In the genomic region with DNA sequence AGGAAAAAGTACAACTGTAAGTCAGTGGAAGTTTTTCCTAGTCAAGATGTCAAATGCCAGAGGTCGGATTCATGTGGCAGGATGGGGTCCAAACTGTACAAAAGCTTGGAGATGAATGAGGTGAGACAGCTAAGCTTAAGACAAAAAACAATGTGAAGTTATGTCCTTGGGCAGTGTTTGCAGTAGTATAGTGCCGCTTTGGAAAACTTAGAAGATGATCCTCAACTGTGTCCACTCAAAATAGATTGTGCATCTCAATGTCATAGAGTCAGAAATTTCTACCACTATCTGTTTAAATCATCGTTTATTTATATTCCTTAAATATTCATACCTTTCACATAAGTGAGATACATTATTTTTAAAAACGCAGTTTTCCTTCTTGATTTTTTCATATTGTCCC, we compare ENCODE assay signal across 19 cellular contexts.
"Had no signal": no experiment of that assay in that cellular context is flagged by ENCODE, and none has a peak within 500 bp of the region (broad histone marks: within the 10 kb centered on the region; RNA-seq: fewer than 3 reads in every experiment).

No MANE protein-coding gene starts in this region.

- H3K27me3 Mint-ChIP-seq: naive thymus-derived CD8-positive, alpha-beta T cell; stimulated activated memory B cell treated with anti-CD40 and anti-IgM and Interleukin-4, amounts not matched to agents 10 μg/mL and 1 μg/mL and 100 μg/mL, for 72 hours had no signal

- H3K36me3 Mint-ChIP-seq: WTC11 had no signal

- H3K4me3 ChIP-seq: cardiac muscle cell, sigmoid colon, spleen had no signal

- DNase-seq: activated CD4-positive, alpha-beta T cell treated with anti-CD3 and anti-CD28 coated beads for 4 hours; activated CD8-positive, alpha-beta memory T cell treated with anti-CD3 and anti-CD28 coated beads for 24 hours; activated naive CD4-positive, alpha-beta T cell treated with anti-CD3 and anti-CD28 coated beads, Interleukin-2, amount 50 U/mL, for 16 hours; amniotic stem cell; glutamatergic neuron; hippocampal formation; left cardiac atrium; mesendoderm; naive thymus-derived CD8-positive, alpha-beta T cell; nucleus accumbens; sigmoid colon; spleen; stimulated activated CD4-positive, alpha-beta T cell treated with anti-CD3 and anti-CD28 coated beads, Interleukin-4, amount 100 ng/mL, for 4 hours; SW 1271 had no signal

- H3K36me3 ChIP-seq: cardiac muscle cell, sigmoid colon had no signal

- H3K27me3 ChIP-seq: cardiac muscle cell, sigmoid colon, spleen had no signal

- H3K9me3 Mint-ChIP-seq: activated T-helper 2 cell treated with anti-CD3 and anti-CD28 coated beads, Interferon-gamma antibody, Interleukin-2, Interleukin-4, amounts not matched to agents 10 μg/mL and 5 μg/mL and 100 μg/mL, durations not matched to agents 14 hours and 24 hours and 36 hours; naive thymus-derived CD8-positive, alpha-beta T cell; stimulated activated memory B cell treated with anti-CD40 and anti-IgM and Interleukin-4, amounts not matched to agents 10 μg/mL and 1 μg/mL and 100 μg/mL, for 72 hours; T-helper 2 cell treated with Interferon-gamma antibody and Interleukin-4, amounts not matched to agents 5 μg/mL and 100 μg/mL, for 36 hours; WTC11 had no signal

- ATAC-seq: left cardiac atrium; naive thymus-derived CD8-positive, alpha-beta T cell; stimulated activated memory B cell treated with anti-CD40 and anti-IgM and Interleukin-4, amounts not matched to agents 10 μg/mL and 1 μg/mL and 100 μg/mL, for 72 hours; WTC11 had no signal

- H3K27ac ChIP-seq: cardiac muscle cell had no signal

- H3K27ac Mint-ChIP-seq: activated T-helper 2 cell treated with anti-CD3 and anti-CD28 coated beads, Interferon-gamma antibody, Interleukin-2, Interleukin-4, amounts not matched to agents 10 μg/mL and 5 μg/mL and 100 μg/mL, durations not matched to agents 14 hours and 24 hours and 36 hours; stimulated activated memory B cell treated with anti-CD40 and anti-IgM and Interleukin-4, amounts not matched to agents 10 μg/mL and 1 μg/mL and 100 μg/mL, for 72 hours; T-helper 2 cell treated with Interferon-gamma antibody and Interleukin-4, amounts not matched to agents 5 μg/mL and 100 μg/mL, for 36 hours; WTC11 had no signal

- H3K4me3 Mint-ChIP-seq: stimulated activated memory B cell treated with anti-CD40 and anti-IgM and Interleukin-4, amounts not matched to agents 10 μg/mL and 1 μg/mL and 100 μg/mL, for 72 hours; T-helper 2 cell treated with Interferon-gamma antibody and Interleukin-4, amounts not matched to agents 5 μg/mL and 100 μg/mL, for 36 hours; WTC11 had no signal

- H3K9me3 ChIP-seq: sigmoid colon, spleen had no signal
